31 cellular contexts compared by ENCODE assay signal in genomic region chr5:36047375-36048160, GRCh38. TPM values are rescaled to one million over a fixed set of nuclear protein-coding genes. Genes with fewer than 3 reads are reported as not detected.
"Had no signal": no experiment of that assay in that cellular context is flagged by ENCODE, and none has a peak within 500 bp of the region (broad histone marks: within the 10 kb centered on the region; RNA-seq: fewer than 3 reads in every experiment).

No MANE protein-coding gene starts in this region.

- H3K27ac ChIP-seq: coronary artery, esophagus squamous epithelium, lower lobe of right lung, ovary, psoas muscle, skin epidermis, testis, tibial artery had no signal

- H3K27me3 ChIP-seq: esophagus squamous epithelium, ovary, spleen, testis, tibial artery had no signal

- H3K36me3 Mint-ChIP-seq: immature natural killer cell; naive thymus-derived CD8-positive, alpha-beta T cell; stimulated activated memory B cell treated with anti-CD40 and anti-IgM and Interleukin-4, amounts not matched to agents 10 μg/mL and 1 μg/mL and 100 μg/mL, for 72 hours; type B pancreatic cell had no signal

- H3K9me3 ChIP-seq: esophagus squamous epithelium, lower lobe of right lung, ovary, psoas muscle, spleen, testis, tibial artery had no signal

- H3K9me3 Mint-ChIP-seq: naive thymus-derived CD8-positive, alpha-beta T cell; stimulated activated memory B cell treated with anti-CD40 and anti-IgM and Interleukin-4, amounts not matched to agents 10 μg/mL and 1 μg/mL and 100 μg/mL, for 72 hours had no signal

- DNase-seq: dermis blood vessel endothelial cell; effector memory CD4-positive, alpha-beta T cell; esophagus squamous epithelium; foreskin melanocyte; hypothalamus; immature natural killer cell; islet precursor cell; left ventricle myocardium superior; lower lobe of right lung; naive thymus-derived CD8-positive, alpha-beta T cell; nephron progenitor cell; occipital lobe; ovary; posterior cingulate gyrus; psoas muscle; right cardiac atrium; spleen; stimulated activated CD4-positive, alpha-beta T cell treated with anti-CD3 and anti-CD28 coated beads, Interleukin-4, amount 100 ng/mL, for 4 hours; stimulated activated naive CD8-positive, alpha-beta T cell treated with anti-CD3 and anti-CD28 coated beads, Interleukin-15, Interleukin-2, amounts not matched to agents 100 U/mL and 50 U/mL, for 24 hours; substantia nigra; testis; tibial artery had no signal

- FAIRE-seq: endothelial cell of umbilical vein had no signal

- H3K4me1 ChIP-seq: esophagus squamous epithelium, lower lobe of right lung, psoas muscle, testis, tibial artery had no signal

- H3K4me1 Mint-ChIP-seq: immature natural killer cell; naive thymus-derived CD8-positive, alpha-beta T cell; nephron progenitor cell; stimulated activated memory B cell treated with anti-CD40 and anti-IgM and Interleukin-4, amounts not matched to agents 10 μg/mL and 1 μg/mL and 100 μg/mL, for 72 hours had no signal

- H3K27me3 Mint-ChIP-seq: type B pancreatic cell had no signal

- H3K27ac Mint-ChIP-seq: immature natural killer cell; naive thymus-derived CD8-positive, alpha-beta T cell; nephron progenitor cell; stimulated activated memory B cell treated with anti-CD40 and anti-IgM and Interleukin-4, amounts not matched to agents 10 μg/mL and 1 μg/mL and 100 μg/mL, for 72 hours; type B pancreatic cell had no signal

- H3K4me3 Mint-ChIP-seq: immature natural killer cell; naive thymus-derived CD8-positive, alpha-beta T cell; nephron progenitor cell; stimulated activated memory B cell treated with anti-CD40 and anti-IgM and Interleukin-4, amounts not matched to agents 10 μg/mL and 1 μg/mL and 100 μg/mL, for 72 hours; type B pancreatic cell had no signal

- ATAC-seq: left ventricle myocardium superior; lower lobe of right lung; naive thymus-derived CD8-positive, alpha-beta T cell; psoas muscle; right cardiac atrium; stimulated activated memory B cell treated with anti-CD40 and anti-IgM and Interleukin-4, amounts not matched to agents 10 μg/mL and 1 μg/mL and 100 μg/mL, for 72 hours; stimulated activated naive CD8-positive, alpha-beta T cell treated with anti-CD3 and anti-CD28 coated beads, Interleukin-15, Interleukin-2, amounts not matched to agents 100 U/mL and 50 U/mL, for 24 hours had no signal

- H3K36me3 ChIP-seq: esophagus squamous epithelium, lower lobe of right lung, ovary, spleen, tibial artery had no signal

- H3K4me3 ChIP-seq: coronary artery, esophagus squamous epithelium, lower lobe of right lung, ovary, psoas muscle, skin epidermis, spleen, testis, tibial artery had no signal

RNA-seq across cellular contexts. Expression of gene UGT3A2, which starts 19.1 kb away (rescaled TPM):
- total RNA-seq: dermis blood vessel endothelial cell; endothelial cell of umbilical vein; epithelial cell of proximal tubule; esophagus squamous epithelium; left ventricle myocardium superior; lower lobe of right lung; mesenteric fat pad; myocyte; naive thymus-derived CD8-positive, alpha-beta T cell; ovary; psoas muscle; renal cortical epithelial cell; right cardiac atrium had no signal
- polyA plus RNA-seq: endothelial cell of umbilical vein; naive thymus-derived CD8-positive, alpha-beta T cell; psoas muscle had no signal

RNA-seq across cellular contexts. Expression of gene UGT3A1, which starts 56.4 kb away (rescaled TPM):
- total RNA-seq: dermis blood vessel endothelial cell; endothelial cell of umbilical vein; left ventricle myocardium superior; lower lobe of right lung; mesenteric fat pad; myocyte; naive thymus-derived CD8-positive, alpha-beta T cell; occipital lobe; ovary; right cardiac atrium; spleen had no signal
- polyA plus RNA-seq: endothelial cell of umbilical vein; immature natural killer cell; naive thymus-derived CD8-positive, alpha-beta T cell; ovary; right cardiac atrium; spleen had no signal
